25 cellular contexts compared by ENCODE assay signal in the genomic region with DNA sequence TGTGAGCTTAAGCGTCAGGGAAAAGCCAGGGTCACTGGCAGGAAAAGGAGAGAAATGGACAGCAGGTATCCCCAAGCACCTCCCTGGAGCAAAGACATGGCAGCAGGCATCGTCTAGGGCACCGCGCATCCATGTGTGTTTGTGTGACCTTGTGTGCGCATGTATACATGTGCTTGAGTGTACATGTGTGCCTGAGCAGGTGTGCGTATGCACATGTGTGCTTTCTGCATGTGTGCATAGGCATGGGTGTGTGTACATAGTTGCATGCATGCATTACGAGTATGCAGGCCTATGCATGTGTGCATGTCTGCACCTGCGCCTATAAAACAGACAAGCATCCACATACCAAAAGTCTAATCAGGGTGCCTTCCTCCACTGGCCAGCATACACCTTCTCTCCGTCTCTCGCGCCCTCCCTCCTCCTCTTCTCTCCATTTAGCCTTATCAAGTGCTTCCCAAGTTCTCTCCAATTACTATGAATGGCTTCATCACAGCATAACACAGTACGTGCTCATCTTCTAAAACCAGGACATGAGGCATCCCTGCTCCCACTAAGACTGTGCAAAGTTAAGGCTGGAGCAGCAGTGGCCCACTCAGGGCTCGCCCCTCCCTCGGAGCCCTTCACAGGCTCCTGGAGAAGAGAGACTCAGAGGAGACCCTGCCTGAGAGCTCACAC. TPM values are rescaled to one million over a fixed set of nuclear protein-coding genes. Genes with fewer than 3 reads are reported as not detected.
DNase-seq lines count a peak whose midpoint lies in the region; ATAC-seq and TF ChIP-seq lines count a peak whose summit lies in the region.
"Had no signal": no experiment of that assay in that cellular context is flagged by ENCODE, and none has a peak within 500 bp of the region (broad histone marks: within the 10 kb centered on the region; RNA-seq: fewer than 3 reads in every experiment).

No MANE protein-coding gene starts in this region.

- no peak overlapping the region for H3K27ac Mint-ChIP-seq in neural progenitor cell
- H3K27ac Mint-ChIP-seq: activated B cell treated with CpG ODN at 0.5 μM for 24 hours; activated naive CD8-positive, alpha-beta T cell treated with anti-CD3 and anti-CD28 coated beads, Interleukin-2, amount 50 U/mL, for 24 hours; stimulated activated memory B cell treated with anti-CD40 and anti-IgM and Interleukin-4, amounts not matched to agents 10 μg/mL and 1 μg/mL and 100 μg/mL, for 72 hours; T-helper 2 cell treated with Interferon-gamma antibody and Interleukin-4, amounts not matched to agents 5 μg/mL and 100 μg/mL, for 36 hours had no signal

- ATAC-seq in Right ventricle myocardium inferior, result no peak
- ATAC-seq: activated naive CD8-positive, alpha-beta T cell treated with anti-CD3 and anti-CD28 coated beads, Interleukin-2, amount 50 U/mL, for 24 hours; stimulated activated memory B cell treated with anti-CD40 and anti-IgM and Interleukin-4, amounts not matched to agents 10 μg/mL and 1 μg/mL and 100 μg/mL, for 72 hours had no signal

- no peak overlapping the region for H2AFZ ChIP-seq in neural progenitor cell (replicated peaks)

- H3K9ac ChIP-seq in neural progenitor cell, result no peak overlapping the region

- no peaks in the 10 kb centered on the region for H3K36me3 ChIP-seq in left ventricle myocardium inferior
- no peaks in the 10 kb centered on the region for H3K36me3 ChIP-seq in neural progenitor cell
- H3K36me3 ChIP-seq: brain microvascular endothelial cell, HAP-1, Peyer's patch, thoracic aorta had no signal

- H3F3A ChIP-seq in neural progenitor cell (ENCODE audit: low read depth), result no peaks in the 10 kb centered on the region

- no peaks in the 10 kb centered on the region for H3K36me3 Mint-ChIP-seq in neural progenitor cell
- H3K36me3 Mint-ChIP-seq: stimulated activated memory B cell treated with anti-CD40 and anti-IgM and Interleukin-4, amounts not matched to agents 10 μg/mL and 1 μg/mL and 100 μg/mL, for 72 hours had no signal

- peaks cover 21% of the 10 kb centered on the region for H3K9me3 ChIP-seq in left ventricle myocardium inferior (replicated peaks)
- H3K9me3 ChIP-seq in neural progenitor cell (ENCODE audit: low read depth), result no peaks in the 10 kb centered on the region
- H3K9me3 ChIP-seq: Peyer's patch, thoracic aorta had no signal

- no peak overlapping the region for H3K27ac ChIP-seq in left ventricle myocardium inferior (replicated peaks)
- no peak overlapping the region for H3K27ac ChIP-seq in neural progenitor cell
- H3K27ac ChIP-seq: brain microvascular endothelial cell, epithelial cell of prostate, Peyer's patch, thoracic aorta had no signal

- peaks cover 20% of the 10 kb centered on the region for H3K27me3 Mint-ChIP-seq in neural progenitor cell (ENCODE audit: insufficient read depth, low read depth)

- no peaks in the 10 kb centered on the region for H3K79me2 ChIP-seq in neural progenitor cell (ENCODE audit: low read depth)

- TF ChIP-seq CTCF in left ventricle myocardium inferior (IDR thresholded peaks at IDR 0.05; ENCODE audit: borderline replicate concordance) (no peak), neural progenitor cell (IDR thresholded peaks at IDR 0.05) (no peak), GM13977 (IDR thresholded peaks at IDR 0.05; ENCODE audit: extremely low read depth, insufficient read depth, missing control alignments) (no peak)

- in situ Hi-C loops in GM13977 (cut with MboI; ENCODE audit: low pct_unique_long_range_greater_than_20kb, low sequenced_read_pairs, unreplicated experiment), result no loop called here

- H3K4me1 ChIP-seq in left ventricle myocardium inferior, result no peaks in the 10 kb centered on the region
- H3K4me1 ChIP-seq in neural progenitor cell, result no peaks in the 10 kb centered on the region
- H3K4me1 ChIP-seq: HAP-1 had no signal

- H3K4me3 Mint-ChIP-seq in neural progenitor cell, result peak overlapping the region; percentile 71
- H3K4me3 Mint-ChIP-seq: activated B cell treated with CpG ODN at 0.5 μM for 24 hours; activated naive CD8-positive, alpha-beta T cell treated with anti-CD3 and anti-CD28 coated beads, Interleukin-2, amount 50 U/mL, for 24 hours; CD8-positive, alpha-beta memory T cell; stimulated activated memory B cell treated with anti-CD40 and anti-IgM and Interleukin-4, amounts not matched to agents 10 μg/mL and 1 μg/mL and 100 μg/mL, for 72 hours; T-helper 2 cell treated with Interferon-gamma antibody and Interleukin-4, amounts not matched to agents 5 μg/mL and 100 μg/mL, for 36 hours had no signal

- peaks cover 54% of the 10 kb centered on the region for H3K27me3 ChIP-seq in left ventricle myocardium inferior (ENCODE audit: low read depth)
- peaks cover 18% of the 10 kb centered on the region for H3K27me3 ChIP-seq in neural progenitor cell
- H3K27me3 ChIP-seq: Peyer's patch had no signal

- H3K4me2 ChIP-seq in neural progenitor cell, result no peak overlapping the region

- DNase-seq in Right ventricle myocardium inferior (ENCODE audit: missing footprints) (peak; percentile 45), left ventricle myocardium inferior (no peak), head of caudate nucleus (peak in 23 of 42 donors; percentile 0 to 26 (median 6)), neural progenitor cell (ENCODE audit: low spot score) (no peak), pons (ENCODE audit: low spot score) (no peak), GM13977 (ENCODE audit: low spot score) (no peak), GF-D8 (lab: John Stamatoyannopoulos, UW) (no peak)
- DNase-seq: activated B cell treated with CpG ODN at 0.5 μM for 24 hours; activated naive CD8-positive, alpha-beta T cell treated with anti-CD3 and anti-CD28 coated beads, Interleukin-2, amount 50 U/mL, for 24 hours; brain microvascular endothelial cell; dermis blood vessel endothelial cell; DMS53; foreskin melanocyte; midbrain; NCI-H1436; NCI-H2171 treated with DMSO at 0.1 percent for 48 hours; NCI-H748 treated with DMSO at 0.1 percent for 48 hours; retina had no signal

- H3K4me3 ChIP-seq in left ventricle myocardium inferior (no peak overlapping the region), neural progenitor cell (no peak overlapping the region)
- H3K4me3 ChIP-seq: HAP-1, Peyer's patch, thoracic aorta had no signal

- no peaks in the 10 kb centered on the region for H3K4me1 Mint-ChIP-seq in neural progenitor cell

- intact Hi-C loops in Right ventricle myocardium inferior (cut with DNase I) (no loop called here), left ventricle myocardium inferior (cut with micrococcal nuclease) (no loop called here), head of caudate nucleus (cut with DNase I) (no loop called here)

- H3K9me3 Mint-ChIP-seq in neural progenitor cell, result peaks cover 10% of the 10 kb centered on the region

- H4K20me1 ChIP-seq in neural progenitor cell (ENCODE audit: low read depth), result no peaks in the 10 kb centered on the region

RNA-seq across cellular contexts. Expression of gene RASGEF1A, which starts 30.6 kb away (rescaled TPM):
- total RNA-seq in Right ventricle myocardium inferior (1.4 TPM), left ventricle myocardium inferior (1.1 TPM), neural progenitor cell (ENCODE audit: low replicate concordance) (3.5 and 6.5 TPM in 2 replicates)
- total RNA-seq: thoracic aorta had no signal

Comparison
In these comparisons a context has a peak if more than half of its experiments do, and no peak if none do; other contexts are left out.
1. DNase-seq: peak in Right ventricle myocardium inferior (single experiment) and head of caudate nucleus (23 of 42); none in left ventricle myocardium inferior (single experiment), neural progenitor cell (single experiment), pons (single experiment), GM13977 (single experiment) and GF-D8 (single experiment).